In genomic region chr19:11035441-11036377, GRCh38 we compare ENCODE assay signal across 8 cellular contexts. TPM values are rescaled to one million over a fixed set of nuclear protein-coding genes. Genes with fewer than 3 reads are reported as not detected.
DNase-seq lines count a peak whose midpoint lies in the region; ATAC-seq and TF ChIP-seq lines count a peak whose summit lies in the region.

No MANE protein-coding gene starts in this region.

- H3K4me2 ChIP-seq in Loucy (ENCODE audit: low read depth, low read length, poor library complexity, severe bottlenecking): no peak overlapping the region

- H3K4me3 Mint-ChIP-seq in osteocyte (ENCODE audit: unreplicated experiment): no peak overlapping the region

- peak; percentile 51 for ATAC-seq in GM21526 (IDR thresholded peaks at IDR 0.05; ENCODE audit: low FRiP score, unreplicated experiment)

- peak; percentile 35; the same call in 1 of the 2 replicates for TF ChIP-seq POLR2A in Raji (IDR thresholded peaks at IDR 0.05; ENCODE audit: insufficient read depth, low read depth, low read length)

- H3F3A ChIP-seq in Loucy (ENCODE audit: low read depth): no peaks in the 10 kb centered on the region

- H2AFZ ChIP-seq in Loucy (ENCODE audit: low read length): no peak overlapping the region

- TF ChIP-seq CTCF in Loucy (conservative IDR thresholded peaks at IDR 0.05; ENCODE audit: low read length) (peak; percentile 88), osteocyte (IDR thresholded peaks at IDR 0.05) (peak; percentile 95)

- no peaks in the 10 kb centered on the region for H3K4me1 ChIP-seq in Loucy (ENCODE audit: insufficient read depth, low read length, poor library complexity, severe bottlenecking)

- H3K4me1 Mint-ChIP-seq in osteocyte (ENCODE audit: unreplicated experiment): peaks cover 12% of the 10 kb centered on the region

- H3K27ac Mint-ChIP-seq in osteocyte (ENCODE audit: unreplicated experiment): peak overlapping the region; percentile 24

- H3K9ac ChIP-seq in Loucy (ENCODE audit: low read depth, low read length, poor library complexity, severe bottlenecking): no peak overlapping the region

- no peaks in the 10 kb centered on the region for H3K9me3 ChIP-seq in Loucy (ENCODE audit: insufficient read depth, low read depth, low read length)

- peaks cover 7% of the 10 kb centered on the region for H4K20me1 ChIP-seq in Loucy (ENCODE audit: insufficient read depth, low read length, poor library complexity, severe bottlenecking)

- peaks cover 86% of the 10 kb centered on the region for H3K36me3 ChIP-seq in Loucy (ENCODE audit: insufficient read depth, low read length)

- peak overlapping the region; percentile 20 for H3K27ac ChIP-seq in temporal lobe (ENCODE audit: low read depth, low read length)

- H3K9me3 Mint-ChIP-seq in osteocyte (ENCODE audit: unreplicated experiment): no peaks in the 10 kb centered on the region

- no peaks in the 10 kb centered on the region for H3K9me2 ChIP-seq in Loucy (replicated peaks; ENCODE audit: low read depth, low read length)

- no peaks in the 10 kb centered on the region for H3K79me2 ChIP-seq in Loucy (ENCODE audit: insufficient read depth, low read length)

- H3K36me3 Mint-ChIP-seq in osteocyte (ENCODE audit: unreplicated experiment): peaks cover 46% of the 10 kb centered on the region

- H3K27me3 ChIP-seq in Loucy (ENCODE audit: insufficient read depth, low read length, poor library complexity, severe bottlenecking): no peaks in the 10 kb centered on the region

- no peak overlapping the region for H3K4me3 ChIP-seq in Loucy (ENCODE audit: low read length, poor library complexity, severe bottlenecking)

- no peaks in the 10 kb centered on the region for H3K27me3 Mint-ChIP-seq in osteocyte (ENCODE audit: unreplicated experiment)

- DNase-seq in DMS 273 (lab: John Stamatoyannopoulos, UW; ENCODE audit: unreplicated experiment) (peak; percentile 99), foreskin melanocyte (peak; percentile 51), osteocyte (ENCODE audit: extremely low spot score, unreplicated experiment) (peak; percentile 96)
- DNase-seq in activated T-helper 9 cell treated with anti-CD3 and anti-CD28 coated beads, Interleukin-2, amount 50 U/mL, for 16 hours (ENCODE audit: low read depth): peak; percentile 77

RNA-seq across cellular contexts. Expression of gene LDLR, which starts 53.6 kb away (rescaled TPM):
- total RNA-seq in osteocyte: 75.4 and 96.9 TPM in 2 replicates
- 18.9 TPM for total RNA-seq in temporal lobe
